8 cellular contexts compared by ENCODE assay signal in the genomic region with DNA sequence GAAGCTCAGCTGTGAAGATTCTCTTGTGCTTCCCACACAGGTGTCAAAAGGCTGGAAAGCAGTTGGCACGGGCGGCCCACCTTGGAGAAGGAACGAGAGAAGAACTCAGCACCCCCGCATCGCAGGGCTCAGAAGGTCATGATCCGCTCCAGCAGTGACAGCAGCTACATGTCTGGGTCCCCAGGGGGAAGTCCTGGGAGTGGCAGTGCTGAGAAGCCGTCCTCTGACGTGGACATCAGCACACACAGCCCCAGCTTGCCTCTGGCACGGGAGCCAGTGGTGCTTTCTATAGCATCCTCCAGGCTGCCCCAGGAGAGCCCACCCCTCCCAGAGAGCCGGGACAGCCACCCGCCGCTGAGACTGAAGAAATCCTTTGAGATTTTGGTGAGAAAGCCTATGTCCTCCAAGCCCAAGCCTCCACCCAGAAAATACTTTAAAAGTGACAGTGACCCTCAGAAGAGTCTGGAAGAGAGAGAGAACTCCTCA. TPM values are rescaled to one million over a fixed set of nuclear protein-coding genes. Genes with fewer than 3 reads are reported as not detected.
DNase-seq lines count a peak whose midpoint lies in the region; ATAC-seq, FAIRE-seq and TF ChIP-seq lines count a peak whose summit lies in the region.

No MANE protein-coding gene starts in this region.

- H3K36me3 ChIP-seq in mucosa of descending colon (ENCODE audit: low read depth), result no peaks in the 10 kb centered on the region

- no peaks in the 10 kb centered on the region for H3K4me1 ChIP-seq in mucosa of descending colon (ENCODE audit: low read depth)

- intact Hi-C loops in mucosa of descending colon (cut with DNase I, micrococcal nuclease), result no loop called here

- H3K4me3 ChIP-seq in mucosa of descending colon, result no peak overlapping the region
- no peak overlapping the region for H3K4me3 ChIP-seq in foreskin fibroblast (ENCODE audit: low read depth in 1 of 2, low read length in 2 of 2)

- TF ChIP-seq CTCF in mucosa of descending colon (IDR thresholded peaks at IDR 0.05), result no peak
- TF ChIP-seq CTCF in foreskin fibroblast (IDR thresholded peaks at IDR 0.05; ENCODE audit: low read depth, low read length), result no peak

- ATAC-seq in GM18498 (IDR thresholded peaks at IDR 0.05; ENCODE audit: unreplicated experiment) (peak; percentile 37), GM21786 (IDR thresholded peaks at IDR 0.05; ENCODE audit: unreplicated experiment) (peak; percentile 42), mucosa of descending colon (peak; percentile 42)

- TF ChIP-seq POLR2A in H54 (IDR thresholded peaks at IDR 0.05; ENCODE audit: low read depth, low read length), result no peak

- FAIRE-seq in H54 (lab: Jason Lieb, UNC), result no peak

- DNase-seq in T-helper 1 cell (peak; percentile 18 to 72 (median 36)), mucosa of descending colon (peak in 2 of 3 donors; percentile 29 to 84), foreskin fibroblast (no peak), COLO829 (ENCODE audit: low spot score) (no peak), SIG-M5 treated with dmso at 0.1 percent for 504 hours (lab: John Stamatoyannopoulos, UW; ENCODE audit: unreplicated experiment) (no peak), H54 (ENCODE audit: insufficient read length, low spot score) (no peak)

- H3K9me3 ChIP-seq in mucosa of descending colon, result no peaks in the 10 kb centered on the region

RNA-seq across cellular contexts. Expression of a gene that starts 31.4 kb away (rescaled TPM):
- total RNA-seq in mucosa of descending colon, result 10 to 100 TPM; 16.6 to 38.9 (median 33.4) TPM

Comparison
In these comparisons a context has a peak if more than half of its experiments do, and no peak if none do; other contexts are left out.
1. DNase-seq: peak in T-helper 1 cell (5 of 5) and mucosa of descending colon (2 of 3); none in foreskin fibroblast (0 of 2), COLO829 (single experiment), SIG-M5 treated with dmso at 0.1 percent for 504 hours (single experiment) and H54 (single experiment).
2. Peak in every context shown above with its lines, with median percentiles within 50 percentile points of each other: ATAC-seq.